Comparison of ENCODE assay signal across 28 cellular contexts in genomic region chr6:129617986-129618385, GRCh38.
"Had no signal": no experiment of that assay in that cellular context is flagged by ENCODE, and none has a peak within 500 bp of the region (broad histone marks: within the 10 kb centered on the region; RNA-seq: fewer than 3 reads in every experiment).

No MANE protein-coding gene starts in this region.

- DNase-seq: activated CD4-positive, alpha-beta T cell treated with anti-CD3 and anti-CD28 coated beads, Interleukin-2, amount 10 ng/mL, durations not matched to agents 7 days and 5 days; activated CD4-positive, CD25-positive, alpha-beta regulatory T cell treated with anti-CD3 and anti-CD28 coated beads, Interleukin-2, amount 50 U/mL, for 72 hours; activated CD8-positive, alpha-beta T cell treated with anti-CD3 and anti-CD28 coated beads for 36 hours; activated naive CD4-positive, alpha-beta T cell; activated T-cell treated with anti-CD3 and anti-CD28 coated beads, Interleukin-2, amount 50 U/mL, for 48 hours; anterior cingulate cortex; dorsolateral prefrontal cortex; effector memory CD8-positive, alpha-beta T cell; erythroblast; heart left ventricle; left ventricle myocardium inferior; naive B cell; nephron progenitor cell; ovary; retina; small intestine; stimulated activated CD4-positive, alpha-beta T cell treated with anti-CD3 and anti-CD28 coated beads, Interleukin-4, amount 100 ng/mL, for 24 hours; T-helper 2 cell; uterus had no signal

- H3K9me3 ChIP-seq: heart left ventricle, left ventricle myocardium inferior, neutrophil, ovary, thoracic aorta, uterus had no signal

- H3K4me1 ChIP-seq: heart left ventricle, left ventricle myocardium inferior, uterus had no signal

- H3K27ac ChIP-seq: cardiac muscle cell, coronary artery, dorsolateral prefrontal cortex, foreskin keratinocyte, heart left ventricle, left ventricle myocardium inferior, neutrophil, ovary, thoracic aorta, uterus had no signal

- ATAC-seq: activated CD8-positive, alpha-beta T cell treated with anti-CD3 and anti-CD28 coated beads for 36 hours; activated naive CD4-positive, alpha-beta T cell treated with anti-CD3 and anti-CD28 coated beads, Interleukin-2, amount 50 U/mL, for 72 hours; effector memory CD8-positive, alpha-beta T cell; foreskin keratinocyte; heart left ventricle; sciatic nerve; stimulated activated effector memory CD8-positive, alpha-beta T cell treated with anti-CD3 and anti-CD28 coated beads, Interleukin-12 subunit alpha, Interleukin-12 subunit beta, amount 100 ng/mL, for 72 hours had no signal

- H3K36me3 ChIP-seq: cardiac muscle cell, left ventricle myocardium inferior, ovary, thoracic aorta, uterus had no signal

- H3K27me3 ChIP-seq: cardiac muscle cell, dorsolateral prefrontal cortex, foreskin keratinocyte, heart left ventricle, neutrophil, ovary, uterus had no signal

- H3K4me3 ChIP-seq: cardiac muscle cell, coronary artery, dorsolateral prefrontal cortex, heart left ventricle, left ventricle myocardium inferior, lung, ovary, thoracic aorta, uterus had no signal
